In genomic region chr3:4821975-4822374, GRCh38 we compare ENCODE assay signal across 9 cellular contexts.
DNase-seq lines count a peak whose midpoint lies in the region; ATAC-seq, FAIRE-seq and TF ChIP-seq lines count a peak whose summit lies in the region.
"Had no signal": no experiment of that assay in that cellular context is flagged by ENCODE, and none has a peak within 500 bp of the region (broad histone marks: within the 10 kb centered on the region; RNA-seq: fewer than 3 reads in every experiment).

No MANE protein-coding gene starts in this region.

- H3K9me3 ChIP-seq in effector memory CD4-positive, alpha-beta T cell (ENCODE audit: control insufficient read depth, low read length) = no peaks in the 10 kb centered on the region
- no peaks in the 10 kb centered on the region for H3K9me3 ChIP-seq in testis
- peaks cover 6% of the 10 kb centered on the region for H3K9me3 ChIP-seq in left ventricle myocardium inferior (replicated peaks)

- intact Hi-C loops in testis (cut with DNase I; ENCODE audit: low total_unique reads) (no loop called here), left ventricle myocardium inferior (cut with micrococcal nuclease) (no loop called here)

- no peak for FAIRE-seq in GM19239 (lab: Jason Lieb, UNC)

- peak; percentile 42 for ATAC-seq in HG02884 (IDR thresholded peaks at IDR 0.05; ENCODE audit: unreplicated experiment)

- peak overlapping the region; percentile 67 for H3K27ac ChIP-seq in effector memory CD4-positive, alpha-beta T cell (ENCODE audit: insufficient read depth, low read length, poor library complexity, severe bottlenecking)
- H3K27ac ChIP-seq in testis (no peak overlapping the region), left ventricle myocardium inferior (replicated peaks) (no peak overlapping the region)

- H3K4me3 ChIP-seq in effector memory CD4-positive, alpha-beta T cell (ENCODE audit: insufficient read depth, low read depth, low read length, poor library complexity, severe bottlenecking) = no peak overlapping the region
- no peak overlapping the region for H3K4me3 ChIP-seq in testis
- H3K4me3 ChIP-seq in left ventricle myocardium inferior = no peak overlapping the region

- H3K4me1 ChIP-seq in effector memory CD4-positive, alpha-beta T cell (ENCODE audit: control insufficient read depth, insufficient read depth, low read length, poor library complexity, severe bottlenecking) = peaks cover 53% of the 10 kb centered on the region
- peaks cover 24% of the 10 kb centered on the region for H3K4me1 ChIP-seq in testis
- H3K4me1 ChIP-seq in left ventricle myocardium inferior = peaks cover 26% of the 10 kb centered on the region

- peaks cover 13% of the 10 kb centered on the region for H3K36me3 ChIP-seq in effector memory CD4-positive, alpha-beta T cell (ENCODE audit: control insufficient read depth, insufficient read depth, low read length)
- H3K36me3 ChIP-seq in testis (ENCODE audit: low read depth, missing control alignments) (no peaks in the 10 kb centered on the region), left ventricle myocardium inferior (peaks cover 45% of the 10 kb centered on the region)

- 86 to 88% methylated on average over 3 to 11 of the region's 11 CpGs for WGBS in testis, 2 donors

- peak in 2 of 3 experiments; percentile 61 to 74 for DNase-seq in activated CD8-positive, alpha-beta memory T cell treated with anti-CD3 and anti-CD28 coated beads for 48 hours (ENCODE audit: low read depth in 2 of 3, low spot score in 2 of 3)
- DNase-seq in effector memory CD4-positive, alpha-beta T cell = peak; percentile 77 to 87 (median 83)
- peak; percentile 80 to 81 for DNase-seq in stimulated activated CD8-positive, alpha-beta memory T cell treated with anti-CD3 and anti-CD28 coated beads, Interleukin-15, amount 100 ng/mL, for 48 hours (ENCODE audit: low read depth in 2 of 2)
- DNase-seq in GM19239 (ENCODE audit: insufficient read length, low spot score) = no peak
- DNase-seq in midbrain (lab: John Stamatoyannopoulos, UW) = no peak
- DNase-seq in testis = no peak
- no peak for DNase-seq in left ventricle myocardium inferior
- DNase-seq: NCI-H510A had no signal

- TF ChIP-seq POLR2A in testis (IDR thresholded peaks at IDR 0.05) = no peak

- TF ChIP-seq CTCF in testis (IDR thresholded peaks at IDR 0.05) (no peak), left ventricle myocardium inferior (IDR thresholded peaks at IDR 0.05; ENCODE audit: borderline replicate concordance) (no peak)

- H3K27me3 ChIP-seq in effector memory CD4-positive, alpha-beta T cell (replicated peaks; ENCODE audit: control insufficient read depth, insufficient read depth, low read length, poor library complexity, severe bottlenecking) = no peaks in the 10 kb centered on the region
- H3K27me3 ChIP-seq in testis = no peaks in the 10 kb centered on the region
- no peaks in the 10 kb centered on the region for H3K27me3 ChIP-seq in left ventricle myocardium inferior (ENCODE audit: low read depth)

Comparison
In these comparisons a context has a peak if more than half of its experiments do, and no peak if none do; other contexts are left out.
1. DNase-seq: peak in activated CD8-positive, alpha-beta memory T cell treated with anti-CD3 and anti-CD28 coated beads for 48 hours (2 of 3), effector memory CD4-positive, alpha-beta T cell (3 of 3) and stimulated activated CD8-positive, alpha-beta memory T cell treated with anti-CD3 and anti-CD28 coated beads, Interleukin-15, amount 100 ng/mL, for 48 hours (2 of 2); none in GM19239 (single experiment), midbrain (single experiment), testis (single experiment) and left ventricle myocardium inferior (single experiment).